ENCODE assay signal across 15 cellular contexts in genomic region chr17:11898526-11899235, GRCh38.
"Had no signal": no experiment of that assay in that cellular context is flagged by ENCODE, and none has a peak within 500 bp of the region (broad histone marks: within the 10 kb centered on the region; RNA-seq: fewer than 3 reads in every experiment).

No MANE protein-coding gene starts in this region.

- H3K36me3 ChIP-seq: esophagus muscularis mucosa, uterus had no signal

- H3K9me3 ChIP-seq: esophagus muscularis mucosa, testis, uterus had no signal

- H3K27me3 ChIP-seq: esophagus muscularis mucosa, testis, uterus had no signal

- ATAC-seq: activated CD4-positive, alpha-beta T cell treated with anti-CD3 and anti-CD28 coated beads for 36 hours; activated T-cell treated with anti-CD3 and anti-CD28 coated beads, Interleukin-2, amount 50 U/mL, for 72 hours; effector memory CD8-positive, alpha-beta T cell had no signal

- H3K4me3 ChIP-seq: esophagus muscularis mucosa, testis, uterus had no signal

- H3K4me1 ChIP-seq: testis, uterus had no signal

- DNase-seq: activated B cell treated with CpG ODN at 0.5 μM for 24 hours; activated CD4-positive, alpha-beta T cell treated with anti-CD3 and anti-CD28 coated beads for 36 hours; activated CD4-positive, alpha-beta T cell treated with anti-CD3 and anti-CD28 coated beads, Interleukin-2, amount 50 U/mL, for 4 hours; activated effector memory CD4-positive, alpha-beta T cell treated with Interleukin-2 at 50 U/mL for 16 hours; activated naive CD4-positive, alpha-beta T cell treated with anti-CD3 and anti-CD28 coated beads, Interleukin-2, amount 10 ng/mL, durations not matched to agents 7 days and 5 days; activated T-cell treated with anti-CD3 and anti-CD28 coated beads, Interleukin-2, amount 50 U/mL, for 72 hours; effector memory CD8-positive, alpha-beta T cell; stimulated activated CD4-positive, alpha-beta T cell treated with anti-CD3 and anti-CD28 coated beads, Interleukin-4, amount 100 ng/mL, for 1 hour; stimulated activated naive CD4-positive, alpha-beta T cell; T1000; testis; trophoblast cell had no signal

- H3K27ac ChIP-seq: esophagus muscularis mucosa, testis had no signal

- FAIRE-seq: frontal cortex had no signal
